In genomic region chr14:100382106-100382455, GRCh38 we compare ENCODE assay signal across 32 cellular contexts. TPM values are rescaled to one million over a fixed set of nuclear protein-coding genes. Genes with fewer than 3 reads are reported as not detected.
"Had no signal": no experiment of that assay in that cellular context is flagged by ENCODE, and none has a peak within 500 bp of the region (broad histone marks: within the 10 kb centered on the region; RNA-seq: fewer than 3 reads in every experiment).

No MANE protein-coding gene starts in this region.

- H3K27me3 Mint-ChIP-seq: activated naive CD8-positive, alpha-beta T cell; activated T-cell treated with anti-CD3 and anti-CD28 coated beads, Interleukin-2, amount 50 U/mL, for 24 hours; central memory CD8-positive, alpha-beta T cell had no signal

- H3K27ac Mint-ChIP-seq: activated CD8-positive, alpha-beta T cell treated with anti-CD3 and anti-CD28 coated beads, Interleukin-2, amount 10 ng/mL, durations not matched to agents 7 days and 5 days; activated naive CD8-positive, alpha-beta T cell; activated T-cell treated with anti-CD3 and anti-CD28 coated beads, Interleukin-2, amount 50 U/mL, for 24 hours; activated T-helper 2 cell treated with anti-CD3 and anti-CD28 coated beads, Interferon-gamma antibody, Interleukin-2, Interleukin-4, amounts not matched to agents 10 μg/mL and 5 μg/mL and 100 μg/mL, durations not matched to agents 14 hours and 24 hours and 36 hours had no signal

- ATAC-seq: activated CD8-positive, alpha-beta T cell treated with anti-CD3 and anti-CD28 coated beads, Interleukin-2, amount 10 ng/mL, durations not matched to agents 7 days and 5 days; gastrocnemius medialis; left cardiac atrium; sciatic nerve had no signal

- H3K9me3 ChIP-seq: adrenal gland, ascending aorta, breast epithelium, esophagus muscularis mucosa, gastrocnemius medialis, thyroid gland had no signal

- H3K27ac ChIP-seq: adrenal gland, ascending aorta, breast epithelium, esophagus muscularis mucosa had no signal

- H3K36me3 Mint-ChIP-seq: activated naive CD8-positive, alpha-beta T cell had no signal

- H3K36me3 ChIP-seq: adrenal gland, breast epithelium, thyroid gland had no signal

- H3K4me2 ChIP-seq: smooth muscle cell had no signal

- H3K27me3 ChIP-seq: adrenal gland, ascending aorta, breast epithelium, esophagus muscularis mucosa, gastrocnemius medialis, thyroid gland had no signal

- DNase-seq: activated CD4-positive, alpha-beta T cell treated with anti-CD3 and anti-CD28 coated beads for 1 hour; activated CD4-positive, alpha-beta T cell treated with anti-CD3 and anti-CD28 coated beads, Interleukin-2, amount 50 U/mL, for 1 hour; activated CD8-positive, alpha-beta T cell treated with anti-CD3 and anti-CD28 coated beads, Interleukin-2, amount 10 ng/mL, durations not matched to agents 7 days and 5 days; activated naive CD4-positive, alpha-beta T cell; activated T-cell treated with anti-CD3 and anti-CD28 coated beads, Interleukin-2, amount 50 U/mL, for 24 hours; effector memory CD4-positive, alpha-beta T cell; gastrocnemius medialis; head of caudate nucleus; left cardiac atrium; stimulated activated CD4-positive, alpha-beta T cell treated with anti-CD3 and anti-CD28 coated beads, Interleukin-2, amount 100 ng/mL, for 48 hours; stimulated activated CD8-positive, alpha-beta memory T cell treated with anti-CD3 and anti-CD28 coated beads, Interleukin-4, amount 100 ng/mL, for 48 hours; stimulated activated naive CD4-positive, alpha-beta T cell; T-helper 9 cell had no signal

- H3K4me3 Mint-ChIP-seq: activated CD8-positive, alpha-beta T cell treated with anti-CD3 and anti-CD28 coated beads, Interleukin-2, amount 10 ng/mL, durations not matched to agents 7 days and 5 days; activated naive CD8-positive, alpha-beta T cell; activated T-cell treated with anti-CD3 and anti-CD28 coated beads, Interleukin-2, amount 50 U/mL, for 24 hours; central memory CD8-positive, alpha-beta T cell had no signal

- H3K4me3 ChIP-seq: adrenal gland, ascending aorta, breast epithelium, esophagus muscularis mucosa, gastrocnemius medialis, smooth muscle cell, thyroid gland had no signal

- H3K9me3 Mint-ChIP-seq: activated T-cell treated with anti-CD3 and anti-CD28 coated beads, Interleukin-2, amount 50 U/mL, for 24 hours; activated T-helper 2 cell treated with anti-CD3 and anti-CD28 coated beads, Interferon-gamma antibody, Interleukin-2, Interleukin-4, amounts not matched to agents 10 μg/mL and 5 μg/mL and 100 μg/mL, durations not matched to agents 14 hours and 24 hours and 36 hours; central memory CD8-positive, alpha-beta T cell had no signal

RNA-seq across cellular contexts. Expression of gene SLC25A47, which starts 58.9 kb away (rescaled TPM):
- total RNA-seq: activated CD8-positive, alpha-beta T cell treated with anti-CD3 and anti-CD28 coated beads, Interleukin-2, amount 10 ng/mL, durations not matched to agents 7 days and 5 days; activated T-helper 2 cell treated with anti-CD3 and anti-CD28 coated beads, Interferon-gamma antibody, Interleukin-2, Interleukin-4, amounts not matched to agents 10 μg/mL and 5 μg/mL and 100 μg/mL, durations not matched to agents 14 hours and 24 hours and 36 hours; ascending aorta; dermis microvascular lymphatic vessel endothelial cell; endothelial cell of umbilical vein; esophagus muscularis mucosa; left cardiac atrium; myocyte; osteoblast; posterior vena cava; renal cortical epithelial cell; sciatic nerve; smooth muscle cell; subcutaneous adipose tissue; T-helper 1 cell treated with Interleukin-12 subunit alpha and Interleukin-12 subunit beta and Interleukin-4 antibody, amounts not matched to agents 30 ng/mL and 1 ng/mL, for 36 hours; thyroid gland had no signal
- polyA plus RNA-seq: endothelial cell of umbilical vein, neural cell, smooth muscle cell had no signal
